Comparison of ENCODE assay signal across 10 cellular contexts in genomic region chr6:164807125-164807524, GRCh38.
"Had no signal": no experiment of that assay in that cellular context is flagged by ENCODE, and none has a peak within 500 bp of the region (broad histone marks: within the 10 kb centered on the region; RNA-seq: fewer than 3 reads in every experiment).

No MANE protein-coding gene starts in this region.

- H3K4me3 Mint-ChIP-seq: H9, HFFc6 had no signal

- H3K4me1 Mint-ChIP-seq: H9, IgD-negative memory B cell had no signal

- ATAC-seq: HepG2 had no signal

- H3K9ac ChIP-seq: GM23248 had no signal

- H3K36me3 Mint-ChIP-seq: IgD-negative memory B cell had no signal

- DNase-seq: GM23248, H9, HCEC 1CT, HFFc6, KG1 had no signal

- H2AFZ ChIP-seq: GM23248 had no signal

- FAIRE-seq: H1, H54, HepG2 had no signal

- H3K27ac Mint-ChIP-seq: H9, HFFc6, IgD-negative memory B cell had no signal

- H3K27me3 Mint-ChIP-seq: IgD-negative memory B cell had no signal

- H3K27ac ChIP-seq: GM23248, HL-60 had no signal

- H3K4me3 ChIP-seq: GM23248 had no signal
